ENCODE assay signal across 14 cellular contexts in genomic region chr11:116427337-116427902, GRCh38.
"Had no signal": no experiment of that assay in that cellular context is flagged by ENCODE, and none has a peak within 500 bp of the region (broad histone marks: within the 10 kb centered on the region; RNA-seq: fewer than 3 reads in every experiment).

No MANE protein-coding gene starts in this region.

- FAIRE-seq: keratinocyte had no signal

- H3K9me3 Mint-ChIP-seq: stimulated activated naive CD8-positive, alpha-beta T cell treated with anti-CD3 and anti-CD28 coated beads, Interleukin-15, amount 100 ng/mL, for 72 hours had no signal

- H3K36me3 ChIP-seq: adrenal gland, gastroesophageal sphincter, thoracic aorta had no signal

- DNase-seq: activated CD4-positive, alpha-beta T cell treated with anti-CD3 and anti-CD28 coated beads, Interleukin-2, amount 50 U/mL, for 4 hours; activated CD4-positive, CD25-positive, alpha-beta regulatory T cell treated with anti-CD3 and anti-CD28 coated beads, Interleukin-2, amount 50 U/mL, for 72 hours; activated naive CD4-positive, alpha-beta T cell treated with anti-CD3 and anti-CD28 coated beads, Interleukin-2, amount 50 U/mL, for 16 hours; activated T-cell treated with anti-CD3 and anti-CD28 coated beads, Interleukin-2, amount 50 U/mL, for 1 hour; body of pancreas; cerebellar nuclear complex; naive thymus-derived CD8-positive, alpha-beta T cell; stimulated activated CD4-positive, alpha-beta T cell treated with anti-CD3 and anti-CD28 coated beads, Interleukin-4, amount 100 ng/mL, for 4 hours; stimulated activated naive CD8-positive, alpha-beta T cell treated with anti-CD3 and anti-CD28 coated beads, Interleukin-15, amount 100 ng/mL, for 72 hours; T-helper 2 cell had no signal

- H3K9me3 ChIP-seq: adrenal gland, body of pancreas, gastroesophageal sphincter, thoracic aorta had no signal

- H3K27ac ChIP-seq: body of pancreas, gastroesophageal sphincter, thoracic aorta had no signal

- H3K4me1 Mint-ChIP-seq: stimulated activated naive CD8-positive, alpha-beta T cell treated with anti-CD3 and anti-CD28 coated beads, Interleukin-15, amount 100 ng/mL, for 72 hours had no signal

- ATAC-seq: body of pancreas; gastroesophageal sphincter; naive thymus-derived CD8-positive, alpha-beta T cell; stimulated activated naive CD8-positive, alpha-beta T cell treated with anti-CD3 and anti-CD28 coated beads, Interleukin-15, amount 100 ng/mL, for 72 hours had no signal

- H3K27me3 ChIP-seq: adrenal gland, body of pancreas, gastroesophageal sphincter had no signal

- H3K4me3 Mint-ChIP-seq: naive thymus-derived CD8-positive, alpha-beta T cell; stimulated activated naive CD8-positive, alpha-beta T cell treated with anti-CD3 and anti-CD28 coated beads, Interleukin-15, amount 100 ng/mL, for 72 hours had no signal

- H3K36me3 Mint-ChIP-seq: naive thymus-derived CD8-positive, alpha-beta T cell had no signal

- H3K4me3 ChIP-seq: adrenal gland, body of pancreas, gastroesophageal sphincter, thoracic aorta had no signal

- H3K27ac Mint-ChIP-seq: stimulated activated naive CD8-positive, alpha-beta T cell treated with anti-CD3 and anti-CD28 coated beads, Interleukin-15, amount 100 ng/mL, for 72 hours had no signal
